In genomic region chr13:109315481-109315880, GRCh38 we compare ENCODE assay signal across 35 cellular contexts.
"Had no signal": no experiment of that assay in that cellular context is flagged by ENCODE, and none has a peak within 500 bp of the region (broad histone marks: within the 10 kb centered on the region; RNA-seq: fewer than 3 reads in every experiment).

No MANE protein-coding gene starts in this region.

- H3K36me3 ChIP-seq: adrenal gland, brain microvascular endothelial cell, breast epithelium had no signal

- DNase-seq: activated B cell treated with CpG ODN at 0.5 μM for 24 hours; activated CD4-positive, alpha-beta memory T cell treated with anti-CD3 and anti-CD28 coated beads for 36 hours; activated CD4-positive, alpha-beta T cell treated with anti-CD3 and anti-CD28 coated beads for 4 hours; activated CD4-positive, alpha-beta T cell treated with anti-CD3 and anti-CD28 coated beads, Interleukin-2, amount 10 ng/mL, durations not matched to agents 24 days and 14 days; activated CD4-positive, alpha-beta T cell treated with anti-CD3 and anti-CD28 coated beads, Interleukin-2, amount 50 U/mL, for 1 hour; activated CD4-positive, alpha-beta T cell treated with anti-CD3 and anti-CD28 coated beads, Interleukin-2, amount 50 U/mL, for 4 hours; activated CD4-positive, CD25-positive, alpha-beta regulatory T cell treated with anti-CD3 and anti-CD28 coated beads, Interleukin-2, amount 50 U/mL, for 72 hours; activated CD8-positive, alpha-beta memory T cell treated with anti-CD3 and anti-CD28 coated beads, Interleukin-2, amount 50 U/mL, for 4 hours; activated CD8-positive, alpha-beta T cell treated with anti-CD3 and anti-CD28 coated beads for 36 hours; activated effector memory CD4-positive, alpha-beta T cell treated with anti-CD3 and anti-CD28 coated beads, Interleukin-2, amount 50 U/mL, for 16 hours; activated gamma-delta T cell treated with Interleukin-2 at 50 U/mL for 16 hours; activated naive CD4-positive, alpha-beta T cell; activated naive CD4-positive, alpha-beta T cell treated with anti-CD3 and anti-CD28 coated beads for 36 hours; activated naive CD4-positive, alpha-beta T cell treated with anti-CD3 and anti-CD28 coated beads, Interleukin-2, amount 50 U/mL, for 16 hours; activated naive CD8-positive, alpha-beta T cell treated with anti-CD3 and anti-CD28 coated beads for 36 hours; activated T-cell treated with anti-CD3 and anti-CD28 coated beads for 4 hours; activated T-cell treated with anti-CD3 and anti-CD28 coated beads, Interleukin-2, amount 50 U/mL, for 1 hour; activated T-cell treated with anti-CD3 and anti-CD28 coated beads, Interleukin-2, amount 50 U/mL, for 4 hours; activated T-cell treated with anti-CD3 and anti-CD28 coated beads, Interleukin-2, amount 50 U/mL, for 72 hours; adrenal gland; amniotic stem cell; aorta; body of pancreas; brain microvascular endothelial cell; central memory CD4-positive, alpha-beta T cell; T-helper 1 cell; T-helper 2 cell; T-helper 9 cell had no signal

- H3K9me3 ChIP-seq: adrenal gland, body of pancreas had no signal

- H3K4me1 ChIP-seq: adrenal gland, breast epithelium had no signal

- H3K9me3 Mint-ChIP-seq: activated CD4-positive, alpha-beta memory T cell treated with anti-CD3 and anti-CD28 coated beads for 36 hours; activated CD4-positive, alpha-beta T cell treated with anti-CD3 and anti-CD28 coated beads, Interleukin-2, amount 10 ng/mL, durations not matched to agents 24 days and 14 days; activated CD8-positive, alpha-beta T cell treated with anti-CD3 and anti-CD28 coated beads for 36 hours; activated naive CD4-positive, alpha-beta T cell treated with anti-CD3 and anti-CD28 coated beads for 36 hours; activated T-helper 1 cell treated with anti-CD3 and anti-CD28 coated beads, Interleukin-12 subunit alpha, Interleukin-12 subunit beta, Interleukin-2, Interleukin-4 antibody, amounts not matched to agents 30 ng/mL and 10 ng/mL and 1 ng/mL, durations not matched to agents 14 hours and 24 hours and 36 hours had no signal

- ATAC-seq: activated CD8-positive, alpha-beta T cell treated with anti-CD3 and anti-CD28 coated beads for 36 hours; activated naive CD4-positive, alpha-beta T cell treated with anti-CD3 and anti-CD28 coated beads, Interleukin-2, amount 50 U/mL, for 72 hours; activated T-cell treated with anti-CD3 and anti-CD28 coated beads, Interleukin-2, amount 50 U/mL, for 4 hours; activated T-cell treated with anti-CD3 and anti-CD28 coated beads, Interleukin-2, amount 50 U/mL, for 72 hours; activated T-helper 17 cell treated with anti-CD3 and anti-CD28 coated beads, Interleukin-2, amount 50 U/mL, for 72 hours; body of pancreas had no signal

- H3K27me3 ChIP-seq: adrenal gland, body of pancreas, brain microvascular endothelial cell, breast epithelium had no signal

- H3K4me3 Mint-ChIP-seq: activated B cell treated with CpG ODN at 0.5 μM for 24 hours; activated CD4-positive, alpha-beta memory T cell treated with anti-CD3 and anti-CD28 coated beads for 36 hours; activated CD4-positive, alpha-beta T cell treated with anti-CD3 and anti-CD28 coated beads, Interleukin-2, amount 10 ng/mL, durations not matched to agents 24 days and 14 days; activated CD8-positive, alpha-beta T cell treated with anti-CD3 and anti-CD28 coated beads for 36 hours; activated naive CD4-positive, alpha-beta T cell treated with anti-CD3 and anti-CD28 coated beads for 36 hours; activated naive CD8-positive, alpha-beta T cell treated with anti-CD3 and anti-CD28 coated beads for 36 hours; activated T-cell treated with anti-CD3 and anti-CD28 coated beads, Interleukin-2, amount 50 U/mL, for 4 hours; activated T-cell treated with anti-CD3 and anti-CD28 coated beads, Interleukin-2, amount 50 U/mL, for 72 hours; activated T-helper 1 cell treated with anti-CD3 and anti-CD28 coated beads, Interleukin-12 subunit alpha, Interleukin-12 subunit beta, Interleukin-2, Interleukin-4 antibody, amounts not matched to agents 30 ng/mL and 10 ng/mL and 1 ng/mL, durations not matched to agents 14 hours and 24 hours and 36 hours; activated T-helper 17 cell treated with anti-CD3 and anti-CD28 coated beads, Interleukin-2, amount 50 U/mL, for 72 hours; T-helper 1 cell treated with Interleukin-12 subunit alpha and Interleukin-12 subunit beta and Interleukin-4 antibody, amounts not matched to agents 30 μg/mL and 1 μg/mL, for 36 hours; T-helper 2 cell treated with Interferon-gamma antibody and Interleukin-4, amounts not matched to agents 5 μg/mL and 100 μg/mL, for 36 hours had no signal

- H3K36me3 Mint-ChIP-seq: activated CD4-positive, alpha-beta memory T cell treated with anti-CD3 and anti-CD28 coated beads for 36 hours; activated naive CD8-positive, alpha-beta T cell treated with anti-CD3 and anti-CD28 coated beads for 36 hours had no signal

- H3K27ac ChIP-seq: adrenal gland, body of pancreas, brain microvascular endothelial cell, breast epithelium, VCaP had no signal

- H3K27me3 Mint-ChIP-seq: activated B cell treated with CpG ODN at 0.5 μM for 24 hours; activated CD4-positive, alpha-beta T cell treated with anti-CD3 and anti-CD28 coated beads, Interleukin-2, amount 10 ng/mL, durations not matched to agents 24 days and 14 days; activated CD8-positive, alpha-beta T cell treated with anti-CD3 and anti-CD28 coated beads for 36 hours had no signal

- H3K4me1 Mint-ChIP-seq: activated B cell treated with CpG ODN at 0.5 μM for 24 hours; activated CD4-positive, alpha-beta T cell treated with anti-CD3 and anti-CD28 coated beads, Interleukin-2, amount 10 ng/mL, durations not matched to agents 24 days and 14 days; activated naive CD8-positive, alpha-beta T cell treated with anti-CD3 and anti-CD28 coated beads for 36 hours; activated T-helper 17 cell treated with anti-CD3 and anti-CD28 coated beads, Interleukin-2, amount 50 U/mL, for 72 hours had no signal

- H3K27ac Mint-ChIP-seq: activated B cell treated with CpG ODN at 0.5 μM for 24 hours; activated CD4-positive, alpha-beta memory T cell treated with anti-CD3 and anti-CD28 coated beads for 36 hours; activated CD4-positive, alpha-beta T cell treated with anti-CD3 and anti-CD28 coated beads, Interleukin-2, amount 10 ng/mL, durations not matched to agents 24 days and 14 days; activated CD8-positive, alpha-beta T cell treated with anti-CD3 and anti-CD28 coated beads for 36 hours; activated naive CD4-positive, alpha-beta T cell treated with anti-CD3 and anti-CD28 coated beads for 36 hours; activated naive CD4-positive, alpha-beta T cell treated with anti-CD3 and anti-CD28 coated beads, Interleukin-2, amount 50 U/mL, for 72 hours; activated naive CD8-positive, alpha-beta T cell treated with anti-CD3 and anti-CD28 coated beads for 36 hours; activated T-cell treated with anti-CD3 and anti-CD28 coated beads, Interleukin-2, amount 50 U/mL, for 72 hours; activated T-helper 1 cell treated with anti-CD3 and anti-CD28 coated beads, Interleukin-12 subunit alpha, Interleukin-12 subunit beta, Interleukin-2, Interleukin-4 antibody, amounts not matched to agents 30 ng/mL and 10 ng/mL and 1 ng/mL, durations not matched to agents 14 hours and 24 hours and 36 hours; activated T-helper 17 cell treated with anti-CD3 and anti-CD28 coated beads, Interleukin-2, amount 50 U/mL, for 72 hours; T-helper 1 cell treated with Interleukin-12 subunit alpha and Interleukin-12 subunit beta and Interleukin-4 antibody, amounts not matched to agents 30 μg/mL and 1 μg/mL, for 36 hours; T-helper 2 cell treated with Interferon-gamma antibody and Interleukin-4, amounts not matched to agents 5 μg/mL and 100 μg/mL, for 36 hours had no signal

- H3K4me3 ChIP-seq: adrenal gland, body of pancreas, breast epithelium had no signal
